8 cellular contexts compared by ENCODE assay signal in genomic region chr11:287821-288327, GRCh38. TPM values are rescaled to one million over a fixed set of nuclear protein-coding genes. Genes with fewer than 3 reads are reported as not detected.
DNase-seq lines count a peak whose midpoint lies in the region; ATAC-seq and TF ChIP-seq lines count a peak whose summit lies in the region.

No MANE protein-coding gene starts in this region.

- peaks cover 6% of the 10 kb centered on the region; the same call in 1 of the 2 replicates for H3F3A ChIP-seq in GM23338 (replicated peaks; ENCODE audit: low read depth)

- H3K27me3 Mint-ChIP-seq in GM23338 (ENCODE audit: insufficient read depth, low read depth, poor library complexity): peaks cover 35% of the 10 kb centered on the region
- H3K27me3 Mint-ChIP-seq in activated CD8-positive, alpha-beta T cell treated with anti-CD3 and anti-CD28 coated beads for 36 hours: no peaks in the 10 kb centered on the region

- no peak for TF ChIP-seq POLR2A in prostate gland (IDR thresholded peaks at IDR 0.05)

- TF ChIP-seq CTCF in GM23338 (conservative IDR thresholded peaks at IDR 0.05; ENCODE audit: low read depth in 2 of 2): no peak
- no peak for TF ChIP-seq CTCF in activated CD8-positive, alpha-beta T cell treated with anti-CD3 and anti-CD28 coated beads for 36 hours (IDR thresholded peaks at IDR 0.05)
- no peak for TF ChIP-seq CTCF in foreskin fibroblast (IDR thresholded peaks at IDR 0.05; ENCODE audit: low read depth, low read length)
- no peak for TF ChIP-seq CTCF in prostate gland (IDR thresholded peaks at IDR 0.05)

- ATAC-seq in GM23338: peak; percentile 16
- peak; percentile 38 for ATAC-seq in activated CD8-positive, alpha-beta T cell treated with anti-CD3 and anti-CD28 coated beads for 36 hours
- ATAC-seq in GM18858 (IDR thresholded peaks at IDR 0.05; ENCODE audit: unreplicated experiment): no peak
- ATAC-seq in HG02623 (IDR thresholded peaks at IDR 0.05; ENCODE audit: unreplicated experiment): no peak

- no peaks in the 10 kb centered on the region; the same call in 1 of the 2 replicates for H3K4me1 ChIP-seq in GM23338 (ENCODE audit: insufficient read depth)
- no peaks in the 10 kb centered on the region for H3K4me1 ChIP-seq in prostate gland (replicated peaks)

- H3K4me3 Mint-ChIP-seq in GM23338: peak overlapping the region; percentile 75
- H3K4me3 Mint-ChIP-seq in activated CD8-positive, alpha-beta T cell treated with anti-CD3 and anti-CD28 coated beads for 36 hours: peak overlapping the region; percentile 97

- peaks cover 2% of the 10 kb centered on the region; the same call in 1 of the 3 replicates for H3K9me3 Mint-ChIP-seq in GM23338
- no peaks in the 10 kb centered on the region for H3K9me3 Mint-ChIP-seq in activated CD8-positive, alpha-beta T cell treated with anti-CD3 and anti-CD28 coated beads for 36 hours

- no peaks in the 10 kb centered on the region for H3K9me3 ChIP-seq in prostate gland

- H3K79me2 ChIP-seq in GM23338 (replicated peaks; ENCODE audit: insufficient read depth): no peaks in the 10 kb centered on the region

- peaks cover 34% of the 10 kb centered on the region for H3K4me1 Mint-ChIP-seq in GM23338
- peaks cover 53% of the 10 kb centered on the region for H3K4me1 Mint-ChIP-seq in activated CD8-positive, alpha-beta T cell treated with anti-CD3 and anti-CD28 coated beads for 36 hours (ENCODE audit: low read depth)

- CTCF ChIA-PET in activated CD8-positive, alpha-beta T cell treated with anti-CD3 and anti-CD28 coated beads for 36 hours (lab: Charles Lee): interaction anchor here (1.0 to 4.5 kb wide), 5 partner anchors 9 to 37 kb away, joined by 3 to 26 read pairs (median 6); no protein-coding TSS in a partner anchor

- POLR2A ChIA-PET in activated CD8-positive, alpha-beta T cell treated with anti-CD3 and anti-CD28 coated beads for 36 hours (lab: Charles Lee): interaction anchor here (0.6 to 6.2 kb wide), 17 partner anchors 8 to 118 kb away, joined by 3 to 67 read pairs (median 4); partner anchors contain the start of genes BET1L, IFITM5, NLRP6 and PSMD13

- H3K27me3 ChIP-seq in GM23338 (ENCODE audit: insufficient read depth) (peaks cover 29% of the 10 kb centered on the region), prostate gland (replicated peaks; ENCODE audit: insufficient read depth) (peaks cover 2% of the 10 kb centered on the region)

- H3K36me3 Mint-ChIP-seq in GM23338 (ENCODE audit: low read depth): peaks cover 9% of the 10 kb centered on the region; the same call in 2 of the 3 replicates
- peaks cover 42% of the 10 kb centered on the region for H3K36me3 Mint-ChIP-seq in activated CD8-positive, alpha-beta T cell treated with anti-CD3 and anti-CD28 coated beads for 36 hours (ENCODE audit: low read depth)

- in situ Hi-C loops in KBM-7 (cut with MboI; ENCODE audit: low pct_unique_long_range_greater_than_20kb, low sequenced_read_pairs): no loop called here

- H3K27ac Mint-ChIP-seq in GM23338: no peak overlapping the region
- peak overlapping the region; percentile 98 for H3K27ac Mint-ChIP-seq in activated CD8-positive, alpha-beta T cell treated with anti-CD3 and anti-CD28 coated beads for 36 hours

- H3K4me3 ChIP-seq in GM23338: peak overlapping the region; percentile 62
- peak overlapping the region; percentile 52 to 56 for H3K4me3 ChIP-seq in foreskin fibroblast (ENCODE audit: low read depth in 1 of 2, low read length in 2 of 2)
- peak overlapping the region; percentile 63 to 64 for H3K4me3 ChIP-seq in prostate gland

- no peaks in the 10 kb centered on the region for H4K20me1 ChIP-seq in GM23338 (replicated peaks; ENCODE audit: insufficient read depth)

- H3K36me3 ChIP-seq in GM23338 (ENCODE audit: insufficient read depth) (no peaks in the 10 kb centered on the region), prostate gland (no peaks in the 10 kb centered on the region)

- peak overlapping the region; percentile 81 for H3K4me2 ChIP-seq in GM23338

- H3K27ac ChIP-seq in GM23338 (ENCODE audit: low read depth) (no peak overlapping the region), prostate gland (peak overlapping the region in 1 of 2 donors; percentile 62)

- intact Hi-C loops in activated CD8-positive, alpha-beta T cell treated with anti-CD3 and anti-CD28 coated beads for 36 hours (cut with micrococcal nuclease): no loop called here
- intact Hi-C loops in prostate gland (cut with DNase I): no loop called here

- DNase-seq in GM23338 (ENCODE audit: low spot score) (no peak), foreskin fibroblast (no peak), prostate gland (ENCODE audit: low spot score) (no peak), pons (ENCODE audit: low spot score) (no peak), KBM-7 (no peak)
- DNase-seq in activated CD8-positive, alpha-beta T cell treated with anti-CD3 and anti-CD28 coated beads for 36 hours: no peak

- WGBS in prostate gland: 30% methylated on average over 31 of the region's 31 CpGs

- no peaks in the 10 kb centered on the region for H3K9me2 ChIP-seq in GM23338 (ENCODE audit: insufficient read depth)

- peak overlapping the region; percentile 85; the same call in 1 of the 2 replicates for H2AFZ ChIP-seq in GM23338

TF ChIP-seq in GM23338, 12 proteins besides CTCF, POLR2A, EP300 and RAD21 (continues in another document):
- no peak for TF ChIP-seq EZH2phosphoT487 (IDR thresholded peaks at IDR 0.05; ENCODE audit: unreplicated experiment)
- TF ChIP-seq ZNF114 (CRISPR knock-in tag; IDR thresholded peaks at IDR 0.05): no peak
- no peak for TF ChIP-seq CREB1 (CRISPR knock-in tag; IDR thresholded peaks at IDR 0.05; ENCODE audit: low read depth)

RNA-seq across cellular contexts. Expression of gene PGGHG, which starts 1.1 kb away (rescaled TPM):
- 45.4 and 55.8 TPM in 2 replicates for total RNA-seq in GM23338 (2014; rRNA removed; shearing (Covaris generic))
- 18.1 and 24.9 TPM in 2 replicates for polyA plus RNA-seq in GM23338 (2016; fragmentation: Nextera tagmentation; extraction: Ambion mirVana)
- total RNA-seq in activated CD8-positive, alpha-beta T cell treated with anti-CD3 and anti-CD28 coated beads for 36 hours: 100 to 1,000 TPM; 298 to 308 TPM
- total RNA-seq in prostate gland: 10 to 100 TPM; 18.4 to 63.1 TPM

RNA-seq across cellular contexts. Expression of gene NLRP6, which starts 9.7 kb away (rescaled TPM):
- total RNA-seq in GM23338 (2014; rRNA removed; shearing (Covaris generic)): 0.73 TPM in 1 of 2 replicates, not detected in the other
- 0.15 TPM in 1 of 2 replicates, not detected in the other for polyA plus RNA-seq in GM23338 (2016; fragmentation: Nextera tagmentation; extraction: Ambion mirVana)
- 1 to 10 TPM; 3.3 to 3.4 TPM for total RNA-seq in activated CD8-positive, alpha-beta T cell treated with anti-CD3 and anti-CD28 coated beads for 36 hours
- 1 to 10 TPM in 1 of 2 donors, under 1 TPM in 1; 0.18 to 2.7 TPM for total RNA-seq in prostate gland

RNA-seq across cellular contexts. Expression of gene IFITM5, which starts 11.5 kb away (rescaled TPM):
- not detected in 2 replicates for total RNA-seq in GM23338 (2014; rRNA removed; shearing (Covaris generic))
- polyA plus RNA-seq in GM23338 (2016; fragmentation: Nextera tagmentation; extraction: Ambion mirVana): 0.42 TPM in 1 of 2 replicates, not detected in the other
- total RNA-seq in activated CD8-positive, alpha-beta T cell treated with anti-CD3 and anti-CD28 coated beads for 36 hours: not detected
- total RNA-seq in prostate gland: not detected

RNA-seq across cellular contexts. Expression of gene IFITM2, which starts 19.7 kb away (rescaled TPM):
- 57.3 and 91.2 TPM in 2 replicates for total RNA-seq in GM23338 (2014; rRNA removed; shearing (Covaris generic))
- polyA plus RNA-seq in GM23338 (2016; fragmentation: Nextera tagmentation; extraction: Ambion mirVana): 857 and 906 TPM in 2 replicates
- 100 to 1,000 TPM; 540 to 549 TPM for total RNA-seq in activated CD8-positive, alpha-beta T cell treated with anti-CD3 and anti-CD28 coated beads for 36 hours
- total RNA-seq in prostate gland: 100 to 1,000 TPM in 1 of 2 donors, 10 to 100 TPM in 1; 96.6 to 149 TPM

RNA-seq across cellular contexts. Expression of gene IFITM1, which starts 26.0 kb away (rescaled TPM):
- 396 and 409 TPM in 2 replicates for total RNA-seq in GM23338 (2014; rRNA removed; shearing (Covaris generic))
- polyA plus RNA-seq in GM23338 (2016; fragmentation: Nextera tagmentation; extraction: Ambion mirVana): 1,180 and 1,194 TPM in 2 replicates
- total RNA-seq in activated CD8-positive, alpha-beta T cell treated with anti-CD3 and anti-CD28 coated beads for 36 hours: 100 to 1,000 TPM; 296 to 304 TPM
- 100 to 1,000 TPM in 1 of 2 donors, 10 to 100 TPM in 1; 73.9 to 182 TPM for total RNA-seq in prostate gland

Comparison
In these comparisons a context has a peak if more than half of its experiments do, and no peak if none do; other contexts are left out.
1. ATAC-seq: peak in GM23338 (single experiment) and activated CD8-positive, alpha-beta T cell treated with anti-CD3 and anti-CD28 coated beads for 36 hours (single experiment); none in GM18858 (single experiment) and HG02623 (single experiment).
2. Peak in every context shown above with its lines, with median percentiles within 50 percentile points of each other: H3K4me3 ChIP-seq.